ENCODE assay signal across 13 cellular contexts in the genomic region with DNA sequence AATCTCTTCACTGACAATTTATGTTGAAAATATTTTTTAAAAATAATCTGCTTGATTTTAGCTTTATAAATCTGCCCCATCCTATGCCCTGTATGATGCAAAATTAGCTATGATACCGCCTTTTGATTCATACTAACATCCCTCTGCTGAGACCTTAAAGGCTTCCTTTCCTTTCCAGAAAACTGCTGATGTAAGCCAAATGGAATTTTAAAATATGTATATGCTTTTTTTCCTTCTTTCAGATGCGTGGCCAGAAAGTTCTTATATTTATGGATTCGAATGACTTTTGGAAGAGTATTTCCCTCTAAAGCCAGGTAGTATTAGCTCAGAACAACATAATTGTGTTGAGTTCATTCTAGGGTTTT. TPM values are rescaled to one million over a fixed set of nuclear protein-coding genes. Genes with fewer than 3 reads are reported as not detected.
A peak's percentile ranks its signal among the peaks of the same experiment; 100 is the strongest.
DNase-seq lines count a peak whose midpoint lies in the region; ATAC-seq and TF ChIP-seq lines count a peak whose summit lies in the region.
"Had no signal": no experiment of that assay in that cellular context is flagged by ENCODE, and none has a peak within 500 bp of the region (broad histone marks: within the 10 kb centered on the region; RNA-seq: fewer than 3 reads in every experiment).

No MANE protein-coding gene starts in this region.

- no peak for TF ChIP-seq POLR2A in breast epithelium (IDR thresholded peaks at IDR 0.05)
- no peak for TF ChIP-seq POLR2A in right lobe of liver (IDR thresholded peaks at IDR 0.05)
- no peak for TF ChIP-seq POLR2A in transverse colon (IDR thresholded peaks at IDR 0.05)

- H3K27me3 Mint-ChIP-seq in activated naive CD4-positive, alpha-beta T cell treated with anti-CD3 and anti-CD28 coated beads for 36 hours (ENCODE audit: low read depth) = no peaks in the 10 kb centered on the region
- H3K27me3 Mint-ChIP-seq in activated naive CD4-positive, alpha-beta T cell treated with anti-CD3 and anti-CD28 coated beads, Interleukin-2, amount 10 ng/mL, durations not matched to agents 7 days and 5 days = no peaks in the 10 kb centered on the region
- no peaks in the 10 kb centered on the region for H3K27me3 Mint-ChIP-seq in T-cell
- H3K27me3 Mint-ChIP-seq: activated CD4-positive, alpha-beta T cell treated with anti-CD3 and anti-CD28 coated beads, Interleukin-2, amount 10 ng/mL, durations not matched to agents 7 days and 5 days had no signal

- H3K9me3 Mint-ChIP-seq in activated naive CD4-positive, alpha-beta T cell treated with anti-CD3 and anti-CD28 coated beads for 36 hours = peaks cover 3% of the 10 kb centered on the region
- H3K9me3 Mint-ChIP-seq in activated naive CD4-positive, alpha-beta T cell treated with anti-CD3 and anti-CD28 coated beads, Interleukin-2, amount 10 ng/mL, durations not matched to agents 7 days and 5 days = no peaks in the 10 kb centered on the region
- no peaks in the 10 kb centered on the region for H3K9me3 Mint-ChIP-seq in T-cell
- H3K9me3 Mint-ChIP-seq: activated CD4-positive, alpha-beta T cell treated with anti-CD3 and anti-CD28 coated beads, Interleukin-2, amount 10 ng/mL, durations not matched to agents 7 days and 5 days had no signal

- H3K27me3 ChIP-seq in breast epithelium (no peaks in the 10 kb centered on the region), right lobe of liver (no peaks in the 10 kb centered on the region), transverse colon (no peaks in the 10 kb centered on the region)

- POLR2A ChIA-PET in T-cell (lab: Charles Lee) = no interaction called here

- no peaks in the 10 kb centered on the region for H3K9me3 ChIP-seq in breast epithelium
- no peaks in the 10 kb centered on the region for H3K9me3 ChIP-seq in right lobe of liver
- H3K9me3 ChIP-seq in transverse colon = no peaks in the 10 kb centered on the region

- TF ChIP-seq EP300 in transverse colon (IDR thresholded peaks at IDR 0.05; ENCODE audit: low read depth) = no peak

- DNase-seq in activated naive CD4-positive, alpha-beta T cell treated with anti-CD3 and anti-CD28 coated beads for 36 hours = no peak
- no peak for DNase-seq in activated naive CD4-positive, alpha-beta T cell treated with anti-CD3 and anti-CD28 coated beads, Interleukin-2, amount 10 ng/mL, durations not matched to agents 7 days and 5 days
- DNase-seq in breast epithelium (ENCODE audit: low spot score in 2 of 2) (no peak), right lobe of liver (no peak), transverse colon (no peak), T-cell (no peak), NCI-H128 (lab: John Stamatoyannopoulos, UW; ENCODE audit: unreplicated experiment) (no peak), RKO (ENCODE audit: low spot score) (no peak)
- DNase-seq: activated CD4-positive, alpha-beta T cell treated with anti-CD3 and anti-CD28 coated beads, Interleukin-2, amount 10 ng/mL, durations not matched to agents 7 days and 5 days; anterior cingulate cortex; GDM1; islet precursor cell; NCI-H510A treated with DMSO at 0.1 percent for 48 hours had no signal

- TF ChIP-seq CTCF in breast epithelium (IDR thresholded peaks at IDR 0.05) (no peak), right lobe of liver (IDR thresholded peaks at IDR 0.05) (no peak), transverse colon (IDR thresholded peaks at IDR 0.05) (no peak)

- H3K36me3 Mint-ChIP-seq in activated naive CD4-positive, alpha-beta T cell treated with anti-CD3 and anti-CD28 coated beads for 36 hours (ENCODE audit: low read depth) = peaks cover 40% of the 10 kb centered on the region
- peaks cover 41% of the 10 kb centered on the region for H3K36me3 Mint-ChIP-seq in activated naive CD4-positive, alpha-beta T cell treated with anti-CD3 and anti-CD28 coated beads, Interleukin-2, amount 10 ng/mL, durations not matched to agents 7 days and 5 days
- H3K36me3 Mint-ChIP-seq in T-cell = peaks cover 44% of the 10 kb centered on the region

- ATAC-seq in right lobe of liver = peak in 1 of 4 donors; percentile 20
- no peak for ATAC-seq in T-cell (replicated peaks in 1 of 4)

- CTCF ChIA-PET in activated naive CD4-positive, alpha-beta T cell treated with anti-CD3 and anti-CD28 coated beads for 36 hours (lab: Charles Lee) = no interaction called here
- CTCF ChIA-PET in activated naive CD4-positive, alpha-beta T cell treated with anti-CD3 and anti-CD28 coated beads, Interleukin-2, amount 10 ng/mL, durations not matched to agents 7 days and 5 days (lab: Charles Lee) = no interaction called here
- CTCF ChIA-PET in T-cell (lab: Charles Lee) = interaction anchor here in 1 of 2 donors (0.7 kb wide), 2 partner anchors 38 to 239 kb away, joined by 3 read pairs; no protein-coding TSS in a partner anchor

- no peak overlapping the region for H3K4me3 ChIP-seq in breast epithelium
- no peak overlapping the region for H3K4me3 ChIP-seq in right lobe of liver
- no peak overlapping the region for H3K4me3 ChIP-seq in transverse colon

- no peak overlapping the region for H3K4me3 Mint-ChIP-seq in activated naive CD4-positive, alpha-beta T cell treated with anti-CD3 and anti-CD28 coated beads for 36 hours
- no peak overlapping the region for H3K4me3 Mint-ChIP-seq in activated naive CD4-positive, alpha-beta T cell treated with anti-CD3 and anti-CD28 coated beads, Interleukin-2, amount 10 ng/mL, durations not matched to agents 7 days and 5 days
- H3K4me3 Mint-ChIP-seq in T-cell = no peak overlapping the region
- H3K4me3 Mint-ChIP-seq: activated CD4-positive, alpha-beta T cell treated with anti-CD3 and anti-CD28 coated beads, Interleukin-2, amount 10 ng/mL, durations not matched to agents 7 days and 5 days had no signal

- peak overlapping the region; percentile 0 to 64 for H3K27ac ChIP-seq in breast epithelium
- peak overlapping the region; percentile 1 to 40 (median 3) for H3K27ac ChIP-seq in right lobe of liver
- H3K27ac ChIP-seq in transverse colon = peak overlapping the region; percentile 33 to 77 (median 59)

- H3K36me3 ChIP-seq in breast epithelium (no peaks in the 10 kb centered on the region), right lobe of liver (no peaks in the 10 kb centered on the region), transverse colon (no peaks in the 10 kb centered on the region)

- intact Hi-C loops in activated naive CD4-positive, alpha-beta T cell treated with anti-CD3 and anti-CD28 coated beads for 36 hours (cut with micrococcal nuclease) = no loop called here
- intact Hi-C loops in breast epithelium (cut with DNase I; ENCODE audit: low total_unique reads) (no loop called here), right lobe of liver (cut with DNase I) (no loop called here), transverse colon (cut with DNase I; ENCODE audit: low total_unique reads) (no loop called here)

- WGBS in right lobe of liver (ENCODE audit: insufficient coverage, low coverage, low lambda C conversion rate, missing lambda C conversion rate) = 76% methylated on average over 3 of the region's 3 CpGs
- 48 to 52% methylated on average over 2 to 3 of the region's 3 CpGs for WGBS in transverse colon (ENCODE audit: low coverage in 1 of 2), 2 donors

- in situ Hi-C loops in transverse colon (cut with MboI; ENCODE audit: low pct_ligation_motif_present in 1 of 4, low pct_unique_long_range_greater_than_20kb in 1 of 4, low sequenced_read_pairs in 3 of 4) = no loop called here

- H3K4me1 ChIP-seq in breast epithelium (no peaks in the 10 kb centered on the region), right lobe of liver (peaks cover 0 to 10% (median 0%) of the 10 kb centered on the region in 4 donors), transverse colon (peaks cover 0 to 20% (median 13%) of the 10 kb centered on the region in 4 donors)

- H3K4me1 Mint-ChIP-seq in activated naive CD4-positive, alpha-beta T cell treated with anti-CD3 and anti-CD28 coated beads for 36 hours (ENCODE audit: low read depth) = peaks cover 55% of the 10 kb centered on the region
- peaks cover 33% of the 10 kb centered on the region for H3K4me1 Mint-ChIP-seq in activated naive CD4-positive, alpha-beta T cell treated with anti-CD3 and anti-CD28 coated beads, Interleukin-2, amount 10 ng/mL, durations not matched to agents 7 days and 5 days
- H3K4me1 Mint-ChIP-seq in T-cell = peaks cover 25 to 38% (median 34%) of the 10 kb centered on the region in 3 donors

- peak overlapping the region; percentile 63 for H3K27ac Mint-ChIP-seq in activated naive CD4-positive, alpha-beta T cell treated with anti-CD3 and anti-CD28 coated beads for 36 hours
- no peak overlapping the region for H3K27ac Mint-ChIP-seq in activated naive CD4-positive, alpha-beta T cell treated with anti-CD3 and anti-CD28 coated beads, Interleukin-2, amount 10 ng/mL, durations not matched to agents 7 days and 5 days
- peak overlapping the region in 1 of 2 donors; percentile 17 for H3K27ac Mint-ChIP-seq in T-cell

RNA-seq across cellular contexts. Expression of gene SFI1, which starts 34.5 kb away (rescaled TPM):
- 100 to 1,000 TPM; 147 to 155 TPM for total RNA-seq in activated naive CD4-positive, alpha-beta T cell treated with anti-CD3 and anti-CD28 coated beads for 36 hours
- total RNA-seq in breast epithelium = 10 to 100 TPM; 17.4 to 62.9 (median 42.1) TPM
- total RNA-seq in right lobe of liver = 10 to 100 TPM in 2 of 6 experiments, 1 to 10 TPM in 4; 7.0 to 14.0 (median 8.7) TPM
- total RNA-seq in transverse colon = 100 to 1,000 TPM in 2 of 4 donors, 10 to 100 TPM in 2; 55.3 to 157 (median 90.1) TPM
- total RNA-seq in T-cell = 100 to 1,000 TPM; 284 to 383 (median 304) TPM

RNA-seq across cellular contexts. Expression of gene EIF4ENIF1, which starts 41.2 kb away (rescaled TPM):
- total RNA-seq in activated naive CD4-positive, alpha-beta T cell treated with anti-CD3 and anti-CD28 coated beads for 36 hours = 10 to 100 TPM; 28.1 to 29.0 TPM
- total RNA-seq in breast epithelium (10 to 100 TPM; 15.2 to 23.3 (median 20.0) TPM), right lobe of liver (10 to 100 TPM in 2 of 6 experiments, 1 to 10 TPM in 4; 4.2 to 11.9 (median 8.3) TPM), transverse colon (10 to 100 TPM; 14.4 to 66.1 (median 17.2) TPM), T-cell (10 to 100 TPM; 25.4 to 39.0 (median 29.0) TPM)

Comparison
In these comparisons a context has a peak if more than half of its experiments do, and no peak if none do; other contexts are left out.
1. H3K27ac ChIP-seq: peak in every context shown above with its lines; median percentile 59 in transverse colon; 32 in breast epithelium; 3 in right lobe of liver.